ENCODE assay signal across 1 cellular context in genomic region chr9:124475158-124475867, GRCh38.
TF ChIP-seq lines count a peak whose summit lies in the region.

No MANE protein-coding gene starts in this region.

TF ChIP-seq in H1, 55 proteins besides CTCF, POLR2A, EP300 and RAD21:
- no peak for TF ChIP-seq TEAD4 (IDR thresholded peaks at IDR 0.05; ENCODE audit: low read depth, low read length)
- no peak for TF ChIP-seq RFX5 (IDR thresholded peaks at IDR 0.05; ENCODE audit: borderline replicate concordance, low read depth, low read length)
- 0 out of 2 replicates have a peak, but pooled peaks have one; percentile 15 for TF ChIP-seq CHD2 (IDR thresholded peaks at IDR 0.05; ENCODE audit: low read length)
